Comparison of ENCODE assay signal across 25 cellular contexts in the genomic region with DNA sequence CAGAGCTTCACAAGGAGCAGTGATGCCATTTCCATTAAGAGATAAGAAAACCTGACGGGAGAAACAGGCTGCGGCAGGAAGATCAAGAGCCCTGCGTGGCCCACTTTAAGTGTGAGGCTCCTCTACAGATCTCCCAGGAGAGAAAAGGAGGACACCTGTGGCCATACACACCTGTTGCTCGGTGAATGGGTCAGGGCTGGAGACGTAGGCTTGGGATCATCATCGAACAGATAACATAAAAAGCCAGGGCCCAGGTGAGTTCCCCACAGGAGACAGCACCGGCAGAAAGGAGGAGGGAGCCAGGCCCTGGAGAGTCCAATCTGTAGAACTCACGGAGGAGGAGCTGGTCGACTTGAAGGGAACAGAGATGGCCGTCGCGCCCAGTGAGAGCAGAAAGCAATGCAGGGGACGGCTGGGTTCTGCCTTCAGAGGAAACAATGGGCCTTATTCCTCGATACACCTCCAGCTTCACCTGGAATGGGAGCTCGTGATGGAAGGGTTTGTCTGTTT.
"Had no signal": no experiment of that assay in that cellular context is flagged by ENCODE, and none has a peak within 500 bp of the region (broad histone marks: within the 10 kb centered on the region; RNA-seq: fewer than 3 reads in every experiment).

No MANE protein-coding gene starts in this region.

- H3K9me3 Mint-ChIP-seq: naive thymus-derived CD8-positive, alpha-beta T cell had no signal

- H3K27me3 Mint-ChIP-seq: naive thymus-derived CD8-positive, alpha-beta T cell; stimulated activated naive CD8-positive, alpha-beta T cell treated with anti-CD3 and anti-CD28 coated beads, Interleukin-15, amount 100 ng/mL, for 72 hours had no signal

- H3K36me3 Mint-ChIP-seq: naive thymus-derived CD8-positive, alpha-beta T cell had no signal

- H3K27ac ChIP-seq: coronary artery, esophagus squamous epithelium, heart right ventricle, left lung, ovary, right lobe of liver, suprapubic skin, transverse colon, vagina had no signal

- H3K4me3 Mint-ChIP-seq: neural crest cell; stimulated activated naive CD8-positive, alpha-beta T cell treated with anti-CD3 and anti-CD28 coated beads, Interleukin-15, amount 100 ng/mL, for 72 hours had no signal

- ATAC-seq: heart right ventricle; left cardiac atrium; left lung; naive thymus-derived CD8-positive, alpha-beta T cell; right lobe of liver; stimulated activated naive CD8-positive, alpha-beta T cell treated with anti-CD3 and anti-CD28 coated beads, Interleukin-15, amount 100 ng/mL, for 72 hours had no signal

- DNase-seq: dermis blood vessel endothelial cell; effector memory CD4-positive, alpha-beta T cell; erythroblast; esophagus squamous epithelium; foreskin melanocyte; glutamatergic neuron; heart right ventricle; hippocampal formation; left cardiac atrium; mammary epithelial cell; mesendoderm; naive thymus-derived CD8-positive, alpha-beta T cell; ovary; small intestine; stimulated activated CD4-positive, alpha-beta T cell treated with anti-CD3 and anti-CD28 coated beads, Interleukin-15, amount 100 ng/mL, for 24 hours; stimulated activated CD4-positive, alpha-beta T cell treated with anti-CD3 and anti-CD28 coated beads, Interleukin-2, amount 100 ng/mL, for 48 hours; stimulated activated naive CD4-positive, alpha-beta T cell; stimulated activated naive CD8-positive, alpha-beta T cell treated with anti-CD3 and anti-CD28 coated beads, Interleukin-15, amount 100 ng/mL, for 72 hours; transverse colon had no signal
